In the genomic region with DNA sequence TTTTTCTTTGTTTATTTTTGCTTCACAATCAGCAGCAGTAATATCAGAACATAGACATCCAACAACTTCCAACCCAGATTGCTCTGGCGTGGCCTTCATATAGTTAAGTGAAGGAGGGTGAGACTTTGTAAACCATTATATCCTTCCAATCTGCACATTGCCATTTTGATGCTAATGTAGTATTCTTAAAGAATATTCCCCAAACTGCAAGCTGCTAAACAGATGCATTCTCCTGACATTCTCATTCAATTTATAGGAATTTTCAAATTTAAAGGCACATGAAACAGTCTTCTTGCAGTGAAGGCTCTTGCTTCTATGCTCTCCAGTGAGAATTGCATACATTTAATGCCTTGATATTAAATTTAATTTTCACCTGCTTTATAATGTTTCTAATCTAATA, we compare ENCODE assay signal across 17 cellular contexts.
DNase-seq lines count a peak whose midpoint lies in the region; ATAC-seq, FAIRE-seq and TF ChIP-seq lines count a peak whose summit lies in the region.
"Had no signal": no experiment of that assay in that cellular context is flagged by ENCODE, and none has a peak within 500 bp of the region (broad histone marks: within the 10 kb centered on the region; RNA-seq: fewer than 3 reads in every experiment).

No MANE protein-coding gene starts in this region.

- H3K4me2 ChIP-seq in GM23338: peak overlapping the region; percentile 50
- peak overlapping the region; percentile 1 to 14; a peak in 1 of 4 replicates for H3K4me2 ChIP-seq in H1 (ENCODE audit: insufficient read depth in 1 of 2, low read depth in 2 of 2, low read length in 2 of 2)
- H3K4me2 ChIP-seq: BLaER1 had no signal

- H3K23me2 ChIP-seq in H1 (ENCODE audit: low read depth, low read length): no peaks in the 10 kb centered on the region; the same call in 1 of the 2 replicates

- H3K4me3 ChIP-seq in GM23338: no peak overlapping the region
- H3K4me3 ChIP-seq in H1 (ENCODE audit: extremely low read depth in 1 of 4, insufficient read depth in 2 of 4, low read depth in 3 of 4, low read length in 4 of 4): no peak overlapping the region
- H3K4me3 ChIP-seq: BLaER1, GM12878, GM23248 had no signal

- no peak overlapping the region for H3K18ac ChIP-seq in H1 (ENCODE audit: extremely low read depth, low read length)

- H2AK5ac ChIP-seq in H1 (ENCODE audit: low read depth, low read length): no peak overlapping the region

- H3K9me3 ChIP-seq in H1 (ENCODE audit: insufficient read depth in 2 of 2, low read depth in 1 of 2, low read length in 1 of 2): no peaks in the 10 kb centered on the region
- H3K9me3 ChIP-seq: BLaER1 had no signal

- no peak for FAIRE-seq in H1 (lab: Jason Lieb, UNC)
- FAIRE-seq in HTR-8/SVneo (lab: Jason Lieb, UNC): no peak
- FAIRE-seq: GM12878, GM18507 had no signal

- H3K9ac ChIP-seq in H1 (replicated peaks in 1 of 4; ENCODE audit: extremely low read depth in 1 of 4, low read depth in 3 of 4, low read length in 3 of 4): no peak overlapping the region
- H3K9ac ChIP-seq: BLaER1, GM23248 had no signal

- H3K27me3 ChIP-seq in GM23338 (ENCODE audit: insufficient read depth) (no peaks in the 10 kb centered on the region), H1 (replicated peaks in 1 of 4; ENCODE audit: control insufficient read depth in 3 of 4, extremely low read depth in 1 of 4, insufficient read depth in 3 of 4, low read length in 3 of 4) (no peaks in the 10 kb centered on the region)
- H3K27me3 ChIP-seq: BLaER1 had no signal

- WGBS in H1 (ENCODE audit: extremely low coverage in 1 of 2, insufficient coverage in 1 of 2, insufficient read length in 1 of 2, insufficient replicate concordance in 2 of 2, low coverage in 1 of 2, low lambda C conversion rate in 2 of 2, missing lambda C conversion rate in 1 of 2), 2 experiments: 39% methylated on average over 1 of the region's 1 CpG; no CpG with 5 or more reads in 1 of the 2 experiments

- H2BK5ac ChIP-seq in H1 (ENCODE audit: low read depth, low read length): no peak overlapping the region; the same call in 1 of the 2 replicates

- H2AFZ ChIP-seq in GM23338 (no peak overlapping the region), H1 (ENCODE audit: low read length) (no peak overlapping the region)
- H2AFZ ChIP-seq: GM23248 had no signal

- peaks cover 36% of the 10 kb centered on the region for H3K4me1 Mint-ChIP-seq in GM23338

- no peak overlapping the region for H4K8ac ChIP-seq in H1 (ENCODE audit: extremely low read depth, insufficient read depth, low read length)

- no peak overlapping the region for H4K5ac ChIP-seq in H1 (ENCODE audit: insufficient read length, low read depth, low read length)

- peak overlapping the region; percentile 59; the same call in 1 of the 2 replicates for H3K27ac ChIP-seq in GM23338 (ENCODE audit: low read depth)
- H3K27ac ChIP-seq in angular gyrus (ENCODE audit: low read depth, low read length): peak overlapping the region; percentile 99
- H3K27ac ChIP-seq in H1 (ENCODE audit: low read depth, low read length): no peak overlapping the region
- H3K27ac ChIP-seq: 22Rv1, BLaER1, GM23248 had no signal

- H2BK20ac ChIP-seq in H1 (ENCODE audit: low read length): no peak overlapping the region; the same call in 1 of the 2 replicates

- TF ChIP-seq CTCF in GM23338 (conservative IDR thresholded peaks at IDR 0.05; ENCODE audit: low read depth in 2 of 2): no peak
- no peak for TF ChIP-seq CTCF in H1 (IDR thresholded peaks at IDR 0.05; ENCODE audit: control extremely low read depth in 1 of 3, insufficient read depth in 1 of 3, low read depth in 1 of 3, low read length in 3 of 3)

- H3K27ac Mint-ChIP-seq in GM23338: peak overlapping the region; percentile 94
- H3K27ac Mint-ChIP-seq: HFFc6 had no signal

- no peaks in the 10 kb centered on the region for H3K36me3 Mint-ChIP-seq in GM23338 (ENCODE audit: low read depth)

- H2BK120ac ChIP-seq in H1 (replicated peaks; ENCODE audit: low read depth, low read length): peak overlapping the region; percentile 26

- no peaks in the 10 kb centered on the region; the same call in 2 of the 3 replicates for H3K9me3 Mint-ChIP-seq in GM23338

- POLR2A ChIA-PET in H1 (lab: Charles Lee; ENCODE audit: partially characterized antibody): no interaction called here

- no peak for TF ChIP-seq POLR2A in H1 (IDR thresholded peaks at IDR 0.05; ENCODE audit: control extremely low read depth in 1 of 2, low read depth in 2 of 2, low read length in 2 of 2)

- peak overlapping the region; percentile 4; the same call in 1 of the 2 replicates for H2BK12ac ChIP-seq in H1 (ENCODE audit: low read depth, low read length)

- H3K27me3 Mint-ChIP-seq in GM23338 (ENCODE audit: insufficient read depth, low read depth, poor library complexity): no peaks in the 10 kb centered on the region

- no peak overlapping the region for H3K56ac ChIP-seq in H1 (replicated peaks; ENCODE audit: insufficient read length, low read depth, low read length)

- DNase-seq in GM23338 (ENCODE audit: low spot score): no peak
- no peak for DNase-seq in H1 (ENCODE audit: low read depth in 1 of 2, low spot score in 2 of 2)
- DNase-seq in superior temporal gyrus (ENCODE audit: extremely low spot score): peak; percentile 52
- DNase-seq in HTR-8/SVneo (ENCODE audit: insufficient read length, low spot score): no peak
- DNase-seq in AG08395 (ENCODE audit: low spot score): no peak
- DNase-seq: AML-193, GM23248, HCEC 1CT, HFFc6, IMR-90, KBM-7 had no signal

- H2BK15ac ChIP-seq in H1 (ENCODE audit: low read length): no peak overlapping the region

- TF ChIP-seq RAD21 in H1 (IDR thresholded peaks at IDR 0.05 in 1 of 2, conservative IDR thresholded peaks at IDR 0.05 in 1 of 2; ENCODE audit: low read depth in 2 of 2, low read length in 2 of 2): no peak

- CTCF ChIA-PET in H1 (lab: Charles Lee; ENCODE audit: partially characterized antibody): no interaction called here

- H3K23ac ChIP-seq in H1 (ENCODE audit: insufficient read length): no peak overlapping the region

- H4K20me1 ChIP-seq in GM23338 (replicated peaks; ENCODE audit: insufficient read depth) (no peaks in the 10 kb centered on the region), H1 (replicated peaks in 1 of 2; ENCODE audit: control insufficient read depth in 1 of 2, insufficient read depth in 2 of 2, low read length in 2 of 2) (no peaks in the 10 kb centered on the region)
- H4K20me1 ChIP-seq: BLaER1 had no signal

- no peaks in the 10 kb centered on the region for H3K36me3 ChIP-seq in GM23338 (ENCODE audit: insufficient read depth)
- H3K36me3 ChIP-seq in H1 (ENCODE audit: control insufficient read depth in 2 of 4, insufficient read depth in 4 of 4, low read length in 3 of 4): no peaks in the 10 kb centered on the region
- H3K36me3 ChIP-seq: BLaER1 had no signal

- H3K4me3 Mint-ChIP-seq in GM23338: no peak overlapping the region
- H3K4me3 Mint-ChIP-seq: HFFc6 had no signal

- H3K4ac ChIP-seq in H1 (replicated peaks; ENCODE audit: insufficient read length, low read depth, low read length): no peak overlapping the region

- H3F3A ChIP-seq in GM23338 (replicated peaks; ENCODE audit: low read depth): no peaks in the 10 kb centered on the region

- H3K4me1 ChIP-seq in GM23338 (ENCODE audit: insufficient read depth) (peaks cover 40% of the 10 kb centered on the region), H1 (replicated peaks in 1 of 4; ENCODE audit: control insufficient read depth in 3 of 4, insufficient read depth in 4 of 4, low read length in 3 of 4) (peaks cover 3 to 17% (median 10%) of the 10 kb centered on the region in 4 experiments)
- H3K4me1 ChIP-seq: BLaER1 had no signal

- H3K79me1 ChIP-seq in H1 (ENCODE audit: low read depth, low read length): no peaks in the 10 kb centered on the region

- H3K14ac ChIP-seq in H1 (ENCODE audit: insufficient read length): no peak overlapping the region

- H3K79me2 ChIP-seq in GM23338 (replicated peaks; ENCODE audit: insufficient read depth) (no peaks in the 10 kb centered on the region), H1 (ENCODE audit: control insufficient read depth in 1 of 2, insufficient read depth in 2 of 2, low read length in 2 of 2) (no peaks in the 10 kb centered on the region)

- TF ChIP-seq EP300 in H1 (IDR thresholded peaks at IDR 0.05; ENCODE audit: borderline replicate concordance in 1 of 2, low read depth in 2 of 2, low read length in 2 of 2): no peak

- ATAC-seq in GM23338 (no peak), GM18858 (IDR thresholded peaks at IDR 0.05; ENCODE audit: unreplicated experiment) (no peak)
- ATAC-seq: GM12878 had no signal

- H3K9me2 ChIP-seq in GM23338 (ENCODE audit: insufficient read depth): 0 out of 2 replicates have a peak, but pooled peaks cover 3% of the 10 kb centered on the region

- H4K91ac ChIP-seq in H1 (replicated peaks; ENCODE audit: insufficient read length, low read length): no peak overlapping the region

TF ChIP-seq in GM23338, 12 proteins besides CTCF, POLR2A, EP300 and RAD21 (continues in another document):
- TF ChIP-seq JUNB (IDR thresholded peaks at IDR 0.05; ENCODE audit: unreplicated experiment): no peak
- TF ChIP-seq ZNF114 (CRISPR knock-in tag; IDR thresholded peaks at IDR 0.05): no peak
- no peak for TF ChIP-seq ZNF331 (CRISPR knock-in tag; IDR thresholded peaks at IDR 0.05; ENCODE audit: low read depth)

TF ChIP-seq in H1, 55 proteins besides CTCF, POLR2A, EP300 and RAD21 (continues in another document):
- TF ChIP-seq NANOG (IDR thresholded peaks at IDR 0.05; ENCODE audit: insufficient read depth, low read depth, low read length, poor library complexity, severe bottlenecking) (no peak), JUND (IDR thresholded peaks at IDR 0.05; ENCODE audit: low read length) (no peak), ASH2L (IDR thresholded peaks at IDR 0.05; ENCODE audit: low read length) (no peak), SRF (IDR thresholded peaks at IDR 0.05; ENCODE audit: low read depth, low read length) (no peak), SIRT6 (IDR thresholded peaks at IDR 0.05; ENCODE audit: low read length) (no peak), SIN3A (conservative IDR thresholded peaks at IDR 0.05 in 1 of 2, IDR thresholded peaks at IDR 0.05 in 1 of 2; ENCODE audit: low read depth in 1 of 2, low read length in 2 of 2) (no peak), CHD2 (IDR thresholded peaks at IDR 0.05; ENCODE audit: low read length) (no peak), SIX5 (IDR thresholded peaks at IDR 0.05; ENCODE audit: low read depth, low read length) (no peak), CEBPB (IDR thresholded peaks at IDR 0.05; ENCODE audit: low read depth, low read length) (no peak), NRF1 (IDR thresholded peaks at IDR 0.05; ENCODE audit: low read depth, low read length) (no peak)
- TF ChIP-seq, protein P1, sequence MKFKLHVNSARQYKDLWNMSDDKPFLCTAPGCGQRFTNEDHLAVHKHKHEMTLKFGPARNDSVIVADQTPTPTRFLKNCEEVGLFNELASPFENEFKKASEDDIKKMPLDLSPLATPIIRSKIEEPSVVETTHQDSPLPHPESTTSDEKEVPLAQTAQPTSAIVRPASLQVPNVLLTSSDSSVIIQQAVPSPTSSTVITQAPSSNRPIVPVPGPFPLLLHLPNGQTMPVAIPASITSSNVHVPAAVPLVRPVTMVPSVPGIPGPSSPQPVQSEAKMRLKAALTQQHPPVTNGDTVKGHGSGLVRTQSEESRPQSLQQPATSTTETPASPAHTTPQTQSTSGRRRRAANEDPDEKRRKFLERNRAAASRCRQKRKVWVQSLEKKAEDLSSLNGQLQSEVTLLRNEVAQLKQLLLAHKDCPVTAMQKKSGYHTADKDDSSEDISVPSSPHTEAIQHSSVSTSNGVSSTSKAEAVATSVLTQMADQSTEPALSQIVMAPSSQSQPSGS (IDR thresholded peaks at IDR 0.05; ENCODE audit: low read length): no peak
